ENCODE assay signal across 1 cellular context in the genomic region with DNA sequence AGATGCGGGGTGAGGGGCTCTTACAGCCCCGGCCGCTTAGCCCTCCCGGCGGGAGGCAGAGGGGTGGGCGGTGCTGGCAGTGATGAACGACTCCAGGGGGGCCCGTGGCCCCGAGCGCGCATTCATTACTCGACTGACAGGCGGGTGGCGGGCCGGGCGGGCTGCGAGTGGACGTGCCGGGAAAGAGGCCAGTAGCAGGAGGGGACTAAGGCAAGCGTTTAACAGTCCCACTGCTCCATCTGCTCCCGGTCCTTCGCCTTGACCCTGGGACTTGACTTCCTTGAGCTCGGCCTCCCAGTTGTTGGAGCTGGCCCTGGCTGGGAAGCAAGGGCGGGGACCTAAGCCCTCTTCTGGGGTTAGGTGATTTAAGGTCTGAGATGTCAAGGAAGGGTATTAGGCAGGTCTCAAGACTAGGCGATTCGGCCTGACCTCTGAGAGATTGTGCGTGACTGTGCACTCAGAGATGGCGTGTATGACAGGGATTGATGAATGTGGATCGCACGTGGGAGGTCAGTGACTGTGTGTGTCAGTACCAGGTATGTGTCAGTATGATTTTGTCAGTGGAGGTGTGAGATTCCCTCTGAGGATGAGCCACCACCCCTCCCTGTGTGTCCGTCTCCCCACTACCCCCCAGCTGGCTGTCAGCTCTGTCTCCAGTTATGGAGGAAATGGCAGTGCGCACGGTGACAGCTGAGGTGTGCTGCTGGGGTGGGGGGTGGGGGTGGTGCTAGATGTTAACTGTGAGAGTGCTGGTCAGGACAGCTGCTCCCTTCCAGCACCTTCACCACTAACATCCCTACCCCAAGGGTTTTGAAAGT.
TF ChIP-seq lines count a peak whose summit lies in the region.

No MANE protein-coding gene starts in this region.

TF ChIP-seq in HepG2, 621 proteins besides CTCF, POLR2A, EP300 and RAD21:
- TF ChIP-seq, protein P1, sequence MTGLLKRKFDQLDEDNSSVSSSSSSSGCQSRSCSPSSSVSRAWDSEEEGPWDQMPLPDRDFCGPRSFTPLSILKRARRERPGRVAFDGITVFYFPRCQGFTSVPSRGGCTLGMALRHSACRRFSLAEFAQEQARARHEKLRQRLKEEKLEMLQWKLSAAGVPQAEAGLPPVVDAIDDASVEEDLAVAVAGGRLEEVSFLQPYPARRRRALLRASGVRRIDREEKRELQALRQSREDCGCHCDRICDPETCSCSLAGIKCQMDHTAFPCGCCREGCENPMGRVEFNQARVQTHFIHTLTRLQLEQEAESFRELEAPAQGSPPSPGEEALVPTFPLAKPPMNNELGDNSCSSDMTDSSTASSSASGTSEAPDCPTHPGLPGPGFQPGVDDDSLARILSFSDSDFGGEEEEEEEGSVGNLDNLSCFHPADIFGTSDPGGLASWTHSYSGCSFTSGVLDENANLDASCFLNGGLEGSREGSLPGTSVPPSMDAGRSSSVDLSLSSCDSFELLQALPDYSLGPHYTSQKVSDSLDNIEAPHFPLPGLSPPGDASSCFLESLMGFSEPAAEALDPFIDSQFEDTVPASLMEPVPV (CRISPR knock-in tag; IDR thresholded peaks at IDR 0.05): 0 out of 2 replicates have a peak, but pooled peaks have one; percentile 56
- TF ChIP-seq EZH2 (conservative IDR thresholded peaks at IDR 0.05; ENCODE audit: low read depth, low read length): 0 out of 2 replicates have a peak, but pooled peaks have one; percentile 31
- peak; percentile 44; the same call in 1 of the 2 replicates for TF ChIP-seq ARID2 (CRISPR knock-in tag; IDR thresholded peaks at IDR 0.05; ENCODE audit: borderline replicate concordance)
- 0 out of 2 replicates have a peak, but pooled peaks have one; percentile 8 for TF ChIP-seq CREB1 (IDR thresholded peaks at IDR 0.05)
- no peak for TF ChIP-seq CREB1 (CRISPR knock-in tag; IDR thresholded peaks at IDR 0.05)
- TF ChIP-seq, protein P2, sequence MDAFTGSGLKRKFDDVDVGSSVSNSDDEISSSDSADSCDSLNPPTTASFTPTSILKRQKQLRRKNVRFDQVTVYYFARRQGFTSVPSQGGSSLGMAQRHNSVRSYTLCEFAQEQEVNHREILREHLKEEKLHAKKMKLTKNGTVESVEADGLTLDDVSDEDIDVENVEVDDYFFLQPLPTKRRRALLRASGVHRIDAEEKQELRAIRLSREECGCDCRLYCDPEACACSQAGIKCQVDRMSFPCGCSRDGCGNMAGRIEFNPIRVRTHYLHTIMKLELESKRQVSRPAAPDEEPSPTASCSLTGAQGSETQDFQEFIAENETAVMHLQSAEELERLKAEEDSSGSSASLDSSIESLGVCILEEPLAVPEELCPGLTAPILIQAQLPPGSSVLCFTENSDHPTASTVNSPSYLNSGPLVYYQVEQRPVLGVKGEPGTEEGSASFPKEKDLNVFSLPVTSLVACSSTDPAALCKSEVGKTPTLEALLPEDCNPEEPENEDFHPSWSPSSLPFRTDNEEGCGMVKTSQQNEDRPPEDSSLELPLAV (CRISPR knock-in tag; conservative IDR thresholded peaks at IDR 0.05; ENCODE audit: low read depth): no peak
- no peak for TF ChIP-seq HOXA9 (CRISPR knock-in tag; IDR thresholded peaks at IDR 0.05; ENCODE audit: borderline replicate concordance)
- 0 out of 2 replicates have a peak, but pooled peaks have one; percentile 10 for TF ChIP-seq ZNF501 (CRISPR knock-in tag; IDR thresholded peaks at IDR 0.05)
